Comparison of ENCODE assay signal across 28 cellular contexts in the genomic region with DNA sequence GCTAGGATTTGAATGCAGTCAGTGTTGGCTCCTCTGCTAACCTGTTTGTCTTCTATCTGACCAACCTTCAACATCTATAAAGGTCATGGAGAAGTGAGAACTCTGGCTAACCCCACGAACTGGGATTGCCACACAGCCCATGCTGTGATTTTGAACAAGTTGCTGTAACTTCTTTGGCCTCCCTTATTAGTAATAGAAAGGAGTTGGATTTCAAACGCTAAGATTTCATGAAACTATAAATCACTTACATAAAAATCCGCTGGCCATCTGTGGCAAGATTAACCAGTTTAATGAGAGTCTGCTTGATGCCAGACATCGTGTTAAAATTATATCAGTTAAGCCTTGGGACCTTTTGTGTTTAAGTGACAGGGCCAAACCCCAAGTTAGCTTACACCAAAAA. TPM values are rescaled to one million over a fixed set of nuclear protein-coding genes. Genes with fewer than 3 reads are reported as not detected.
"Had no signal": no experiment of that assay in that cellular context is flagged by ENCODE, and none has a peak within 500 bp of the region (broad histone marks: within the 10 kb centered on the region; RNA-seq: fewer than 3 reads in every experiment).

No MANE protein-coding gene starts in this region.

- H3K9me3 ChIP-seq: breast epithelium, colonic mucosa, mucosa of descending colon, thyroid gland, upper lobe of right lung had no signal

- H3K4me3 Mint-ChIP-seq: activated naive CD8-positive, alpha-beta T cell treated with anti-CD3 and anti-CD28 coated beads for 36 hours; activated T-cell treated with anti-CD3 and anti-CD28 coated beads, Interleukin-2, amount 50 U/mL, for 4 hours; memory B cell; nephron progenitor cell; stimulated activated naive CD8-positive, alpha-beta T cell treated with anti-CD3 and anti-CD28 coated beads, Interleukin-15, Interleukin-2, amounts not matched to agents 100 ng/mL and 50 ng/mL, for 24 hours; T-helper 17 cell had no signal

- H3K4me3 ChIP-seq: breast epithelium, colonic mucosa, dorsolateral prefrontal cortex, mucosa of descending colon, thyroid gland, upper lobe of right lung had no signal

- H3K36me3 ChIP-seq: breast epithelium, colonic mucosa, thyroid gland, upper lobe of right lung had no signal

- H3K4me1 ChIP-seq: breast epithelium, colonic mucosa, thyroid gland, upper lobe of right lung had no signal

- H3K27ac Mint-ChIP-seq: activated naive CD8-positive, alpha-beta T cell treated with anti-CD3 and anti-CD28 coated beads for 36 hours; memory B cell; nephron progenitor cell; stimulated activated naive CD8-positive, alpha-beta T cell treated with anti-CD3 and anti-CD28 coated beads, Interleukin-15, Interleukin-2, amounts not matched to agents 100 ng/mL and 50 ng/mL, for 24 hours; T-helper 17 cell had no signal

- H3K27me3 ChIP-seq: breast epithelium, colonic mucosa, thyroid gland, upper lobe of right lung had no signal

- H3K4me1 Mint-ChIP-seq: activated naive CD8-positive, alpha-beta T cell treated with anti-CD3 and anti-CD28 coated beads for 36 hours; memory B cell; nephron progenitor cell; T-helper 17 cell had no signal

- H3K9me3 Mint-ChIP-seq: activated naive CD8-positive, alpha-beta T cell treated with anti-CD3 and anti-CD28 coated beads for 36 hours; activated T-cell treated with anti-CD3 and anti-CD28 coated beads, Interleukin-2, amount 50 U/mL, for 4 hours; memory B cell; stimulated activated naive CD8-positive, alpha-beta T cell treated with anti-CD3 and anti-CD28 coated beads, Interleukin-15, Interleukin-2, amounts not matched to agents 100 ng/mL and 50 ng/mL, for 24 hours had no signal

- H3K27ac ChIP-seq: breast epithelium, colonic mucosa, dorsolateral prefrontal cortex, thyroid gland, upper lobe of right lung had no signal

- DNase-seq: activated CD4-positive, alpha-beta T cell treated with anti-CD3 and anti-CD28 coated beads for 4 hours; activated CD4-positive, alpha-beta T cell treated with anti-CD3 and anti-CD28 coated beads, Interleukin-2, amount 50 U/mL, for 48 hours; activated CD4-positive, CD25-positive, alpha-beta regulatory T cell; activated CD8-positive, alpha-beta memory T cell treated with anti-CD3 and anti-CD28 coated beads, Interleukin-2, amount 50 U/mL, for 48 hours; activated naive CD4-positive, alpha-beta T cell treated with Interleukin-2 at 50 U/mL for 16 hours; activated naive CD8-positive, alpha-beta T cell treated with anti-CD3 and anti-CD28 coated beads for 36 hours; activated T-cell treated with anti-CD3 and anti-CD28 coated beads, Interleukin-2, amount 50 U/mL, for 4 hours; amniotic stem cell; colonic mucosa; dorsolateral prefrontal cortex; foreskin melanocyte; hypothalamus; mucosa of descending colon; nephron progenitor cell; occipital lobe; retina; stimulated activated CD4-positive, alpha-beta T cell treated with anti-CD3 and anti-CD28 coated beads, Interleukin-12 subunit alpha, Interleukin-12 subunit beta, amount 100 ng/mL, for 4 hours; substantia nigra; SW 1271; T-helper 17 cell; thyroid gland; upper lobe of right lung had no signal

- ATAC-seq: activated T-cell treated with anti-CD3 and anti-CD28 coated beads, Interleukin-2, amount 50 U/mL, for 4 hours; mucosa of descending colon; T-helper 17 cell; upper lobe of right lung had no signal

- H3K36me3 Mint-ChIP-seq: activated naive CD8-positive, alpha-beta T cell treated with anti-CD3 and anti-CD28 coated beads for 36 hours had no signal

RNA-seq across cellular contexts. Expression of a gene that starts 53.4 kb away (rescaled TPM):
- total RNA-seq: activated CD8-positive, alpha-beta memory T cell treated with anti-CD3 and anti-CD28 coated beads for 36 hours; activated naive CD8-positive, alpha-beta T cell treated with anti-CD3 and anti-CD28 coated beads for 36 hours; activated T-cell treated with anti-CD3 and anti-CD28 coated beads, Interleukin-2, amount 50 U/mL, for 4 hours; posterior vena cava; skeletal muscle tissue; T-helper 17 cell; thyroid gland had no signal
